1 cellular context compared by ENCODE assay signal in the genomic region with DNA sequence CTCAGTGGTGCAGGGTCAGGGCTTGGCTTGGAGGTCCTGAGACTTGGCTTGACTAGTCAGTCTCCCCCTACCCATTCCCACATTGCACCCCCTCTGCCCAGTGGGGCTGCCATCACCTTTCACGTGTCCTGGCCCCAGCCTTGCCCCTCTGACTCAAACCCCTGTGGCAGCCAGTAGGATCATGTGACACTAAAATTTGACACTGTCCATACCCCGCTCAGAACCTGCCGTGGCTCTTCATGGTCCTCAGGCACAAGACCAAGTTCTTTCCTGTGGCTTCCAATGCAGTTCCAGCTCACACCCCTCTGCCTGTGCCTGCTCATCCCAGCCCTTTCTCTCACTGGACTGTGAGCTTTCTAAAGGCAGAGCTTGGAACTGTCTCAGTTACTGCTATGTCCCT.
TF ChIP-seq lines count a peak whose summit lies in the region.

No MANE protein-coding gene starts in this region.

TF ChIP-seq in A549, 52 proteins besides CTCF, POLR2A, EP300 and RAD21:
- TF ChIP-seq EHF (CRISPR knock-in tag; IDR thresholded peaks at IDR 0.05) = no peak
- TF ChIP-seq MAFK (IDR thresholded peaks at IDR 0.05; ENCODE audit: partially characterized antibody) = no peak
- TF ChIP-seq, protein P1, sequence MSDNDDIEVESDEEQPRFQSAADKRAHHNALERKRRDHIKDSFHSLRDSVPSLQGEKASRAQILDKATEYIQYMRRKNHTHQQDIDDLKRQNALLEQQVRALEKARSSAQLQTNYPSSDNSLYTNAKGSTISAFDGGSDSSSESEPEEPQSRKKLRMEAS (IDR thresholded peaks at IDR 0.05) = no peak
- TF ChIP-seq, protein P2, sequence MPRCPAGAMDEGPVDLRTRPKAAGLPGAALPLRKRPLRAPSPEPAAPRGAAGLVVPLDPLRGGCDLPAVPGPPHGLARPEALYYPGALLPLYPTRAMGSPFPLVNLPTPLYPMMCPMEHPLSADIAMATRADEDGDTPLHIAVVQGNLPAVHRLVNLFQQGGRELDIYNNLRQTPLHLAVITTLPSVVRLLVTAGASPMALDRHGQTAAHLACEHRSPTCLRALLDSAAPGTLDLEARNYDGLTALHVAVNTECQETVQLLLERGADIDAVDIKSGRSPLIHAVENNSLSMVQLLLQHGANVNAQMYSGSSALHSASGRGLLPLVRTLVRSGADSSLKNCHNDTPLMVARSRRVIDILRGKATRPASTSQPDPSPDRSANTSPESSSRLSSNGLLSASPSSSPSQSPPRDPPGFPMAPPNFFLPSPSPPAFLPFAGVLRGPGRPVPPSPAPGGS (IDR thresholded peaks at IDR 0.05) = no peak
- TF ChIP-seq TP53 (CRISPR knock-in tag; IDR thresholded peaks at IDR 0.05) = no peak
- no peak for TF ChIP-seq HDAC2 (IDR thresholded peaks at IDR 0.05)
- TF ChIP-seq ZNF302 (CRISPR knock-in tag; IDR thresholded peaks at IDR 0.05) = no peak
- no peak for TF ChIP-seq CBX8 (IDR thresholded peaks at IDR 0.05)
- TF ChIP-seq CHD2 (IDR thresholded peaks at IDR 0.05; ENCODE audit: low read length, partially characterized antibody) = no peak
- TF ChIP-seq, protein P3, sequence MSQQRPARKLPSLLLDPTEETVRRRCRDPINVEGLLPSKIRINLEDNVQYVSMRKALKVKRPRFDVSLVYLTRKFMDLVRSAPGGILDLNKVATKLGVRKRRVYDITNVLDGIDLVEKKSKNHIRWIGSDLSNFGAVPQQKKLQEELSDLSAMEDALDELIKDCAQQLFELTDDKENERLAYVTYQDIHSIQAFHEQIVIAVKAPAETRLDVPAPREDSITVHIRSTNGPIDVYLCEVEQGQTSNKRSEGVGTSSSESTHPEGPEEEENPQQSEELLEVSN (IDR thresholded peaks at IDR 0.05; ENCODE audit: borderline replicate concordance, low read depth) = no peak
- no peak for TF ChIP-seq HOXB13 (CRISPR knock-in tag; IDR thresholded peaks at IDR 0.05; ENCODE audit: low read depth)
- TF ChIP-seq CHD4 (IDR thresholded peaks at IDR 0.05; ENCODE audit: borderline replicate concordance) = no peak
- no peak for TF ChIP-seq BHLHE40 (IDR thresholded peaks at IDR 0.05; ENCODE audit: low read depth, low read length)
- no peak for TF ChIP-seq MYC (IDR thresholded peaks at IDR 0.05; ENCODE audit: borderline replicate concordance, low read length)
- TF ChIP-seq, protein P4, sequence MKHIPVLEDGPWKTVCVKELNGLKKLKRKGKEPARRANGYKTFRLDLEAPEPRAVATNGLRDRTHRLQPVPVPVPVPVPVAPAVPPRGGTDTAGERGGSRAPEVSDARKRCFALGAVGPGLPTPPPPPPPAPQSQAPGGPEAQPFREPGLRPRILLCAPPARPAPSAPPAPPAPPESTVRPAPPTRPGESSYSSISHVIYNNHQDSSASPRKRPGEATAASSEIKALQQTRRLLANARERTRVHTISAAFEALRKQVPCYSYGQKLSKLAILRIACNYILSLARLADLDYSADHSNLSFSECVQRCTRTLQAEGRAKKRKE (CRISPR knock-in tag; IDR thresholded peaks at IDR 0.05; ENCODE audit: low read depth) = no peak
- no peak for TF ChIP-seq MAZ (IDR thresholded peaks at IDR 0.05; ENCODE audit: borderline replicate concordance, low read depth, low read length)
- TF ChIP-seq RNF2 (IDR thresholded peaks at IDR 0.05; ENCODE audit: borderline replicate concordance, low read depth) = no peak
- TF ChIP-seq, protein P5, sequence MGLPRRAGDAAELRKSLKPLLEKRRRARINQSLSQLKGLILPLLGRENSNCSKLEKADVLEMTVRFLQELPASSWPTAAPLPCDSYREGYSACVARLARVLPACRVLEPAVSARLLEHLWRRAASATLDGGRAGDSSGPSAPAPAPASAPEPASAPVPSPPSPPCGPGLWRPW (IDR thresholded peaks at IDR 0.05) = no peak
